Comparison of ENCODE assay signal across 4 cellular contexts in the genomic region with DNA sequence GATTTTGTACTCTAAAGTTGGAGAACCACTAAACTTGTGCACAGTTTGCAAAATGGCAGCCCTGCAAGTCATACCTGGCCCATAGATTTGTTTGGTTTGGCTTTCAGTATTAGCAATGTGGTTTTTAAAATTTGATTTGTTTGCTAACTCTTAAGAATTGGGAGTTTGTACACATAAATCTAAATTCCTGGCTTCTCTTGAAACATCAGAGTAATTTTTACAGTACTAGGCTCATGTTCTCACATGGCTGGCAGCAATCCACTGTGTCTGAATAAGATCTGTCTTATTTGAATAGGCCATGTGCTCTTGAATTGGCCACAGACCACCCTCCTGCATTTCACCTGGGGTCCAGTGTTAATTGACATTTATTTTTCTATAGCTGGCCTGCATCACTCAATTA.
"Had no signal": no experiment of that assay in that cellular context is flagged by ENCODE, and none has a peak within 500 bp of the region (broad histone marks: within the 10 kb centered on the region; RNA-seq: fewer than 3 reads in every experiment).

No MANE protein-coding gene starts in this region.

- ATAC-seq: GM23338 had no signal

- H3K9me3 Mint-ChIP-seq: GM23338, H9 had no signal

- DNase-seq: H9, HCEC 1CT, IMR-90 had no signal

- H3K27ac Mint-ChIP-seq: GM23338, H9 had no signal

- H3K4me3 Mint-ChIP-seq: GM23338, H9 had no signal

- H3K4me3 ChIP-seq: GM23338 had no signal

- H2AFZ ChIP-seq: GM23338 had no signal

- H3K4me2 ChIP-seq: GM23338 had no signal
